ENCODE assay signal across 1 cellular context in the genomic region with DNA sequence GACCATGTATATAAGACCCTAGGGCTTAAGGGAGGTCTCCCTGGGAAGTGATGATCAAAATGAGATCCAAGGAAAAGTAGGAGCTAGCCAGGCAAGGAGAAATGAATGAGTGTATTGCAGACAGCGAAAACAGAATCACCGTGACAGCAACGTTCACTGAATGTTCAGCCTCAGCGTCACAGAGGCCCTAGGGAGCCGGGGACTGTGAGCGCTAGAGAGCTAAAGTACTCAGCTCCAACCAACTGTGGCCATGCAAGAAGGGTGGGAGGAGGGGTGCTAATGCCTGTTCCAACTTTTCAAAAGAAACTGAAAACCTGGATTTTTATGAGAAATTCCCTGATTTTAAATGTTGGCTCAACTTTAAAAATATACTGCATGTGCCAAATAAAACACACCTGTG.
TF ChIP-seq lines count a peak whose summit lies in the region.

No MANE protein-coding gene starts in this region.

TF ChIP-seq in neural cell, 6 proteins besides CTCF, POLR2A, EP300 and RAD21 (continued from another document):
- TF ChIP-seq, protein P1, sequence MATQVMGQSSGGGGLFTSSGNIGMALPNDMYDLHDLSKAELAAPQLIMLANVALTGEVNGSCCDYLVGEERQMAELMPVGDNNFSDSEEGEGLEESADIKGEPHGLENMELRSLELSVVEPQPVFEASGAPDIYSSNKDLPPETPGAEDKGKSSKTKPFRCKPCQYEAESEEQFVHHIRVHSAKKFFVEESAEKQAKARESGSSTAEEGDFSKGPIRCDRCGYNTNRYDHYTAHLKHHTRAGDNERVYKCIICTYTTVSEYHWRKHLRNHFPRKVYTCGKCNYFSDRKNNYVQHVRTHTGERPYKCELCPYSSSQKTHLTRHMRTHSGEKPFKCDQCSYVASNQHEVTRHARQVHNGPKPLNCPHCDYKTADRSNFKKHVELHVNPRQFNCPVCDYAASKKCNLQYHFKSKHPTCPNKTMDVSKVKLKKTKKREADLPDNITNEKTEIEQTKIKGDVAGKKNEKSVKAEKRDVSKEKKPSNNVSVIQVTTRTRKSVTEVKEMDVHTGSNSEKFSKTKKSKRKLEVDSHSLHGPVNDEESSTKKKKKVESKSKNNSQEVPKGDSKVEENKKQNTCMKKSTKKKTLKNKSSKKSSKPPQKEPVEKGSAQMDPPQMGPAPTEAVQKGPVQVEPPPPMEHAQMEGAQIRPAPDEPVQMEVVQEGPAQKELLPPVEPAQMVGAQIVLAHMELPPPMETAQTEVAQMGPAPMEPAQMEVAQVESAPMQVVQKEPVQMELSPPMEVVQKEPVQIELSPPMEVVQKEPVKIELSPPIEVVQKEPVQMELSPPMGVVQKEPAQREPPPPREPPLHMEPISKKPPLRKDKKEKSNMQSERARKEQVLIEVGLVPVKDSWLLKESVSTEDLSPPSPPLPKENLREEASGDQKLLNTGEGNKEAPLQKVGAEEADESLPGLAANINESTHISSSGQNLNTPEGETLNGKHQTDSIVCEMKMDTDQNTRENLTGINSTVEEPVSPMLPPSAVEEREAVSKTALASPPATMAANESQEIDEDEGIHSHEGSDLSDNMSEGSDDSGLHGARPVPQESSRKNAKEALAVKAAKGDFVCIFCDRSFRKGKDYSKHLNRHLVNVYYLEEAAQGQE (IDR thresholded peaks at IDR 0.05; ENCODE audit: borderline replicate concordance): no peak
